In genomic region chr1:204971700-204972336, GRCh38 we compare ENCODE assay signal across 10 cellular contexts.
A peak's percentile ranks its signal among the peaks of the same experiment; 100 is the strongest.
DNase-seq lines count a peak whose midpoint lies in the region; ATAC-seq and TF ChIP-seq lines count a peak whose summit lies in the region.
"Had no signal": no experiment of that assay in that cellular context is flagged by ENCODE, and none has a peak within 500 bp of the region (broad histone marks: within the 10 kb centered on the region; RNA-seq: fewer than 3 reads in every experiment).

No MANE protein-coding gene starts in this region.

- in situ Hi-C loops in G401 (cut with HindIII; ENCODE audit: low sequenced_read_pairs) = no loop called here

- ATAC-seq in activated CD8-positive, alpha-beta memory T cell treated with anti-CD3 and anti-CD28 coated beads, Interleukin-2, amount 10 ng/mL, durations not matched to agents 7 days and 5 days = peak; percentile 37

- no peak for DNase-seq in activated CD8-positive, alpha-beta memory T cell treated with anti-CD3 and anti-CD28 coated beads, Interleukin-2, amount 10 ng/mL, durations not matched to agents 7 days and 5 days
- no peak for DNase-seq in activated CD8-positive, alpha-beta memory T cell treated with anti-CD3 and anti-CD28 coated beads for 24 hours
- DNase-seq in RPMI7951 (ENCODE audit: low read depth) (peak; percentile 66), fibroblast of mammary gland (ENCODE audit: low read depth) (peak; percentile 78), stromal cell of bone marrow (ENCODE audit: low read depth) (peak; percentile 54), mesothelial cell of epicardium (ENCODE audit: low spot score in 2 of 2, unreplicated experiment in 2 of 2) (no peak), G401 (ENCODE audit: low spot score) (no peak), NCI-H2171 treated with DMSO at 0.1 percent for 48 hours (lab: John Stamatoyannopoulos, UW) (no peak)
- DNase-seq: heart right ventricle, NCI-H1092 had no signal

- H3K36me3 Mint-ChIP-seq in activated CD8-positive, alpha-beta memory T cell treated with anti-CD3 and anti-CD28 coated beads, Interleukin-2, amount 10 ng/mL, durations not matched to agents 7 days and 5 days = no peaks in the 10 kb centered on the region
- no peaks in the 10 kb centered on the region for H3K36me3 Mint-ChIP-seq in mesothelial cell of epicardium

- TF ChIP-seq CTCF in fibroblast of mammary gland (conservative IDR thresholded peaks at IDR 0.05; ENCODE audit: control insufficient read depth, insufficient read depth, low read depth, low read length) (no peak), mesothelial cell of epicardium (IDR thresholded peaks at IDR 0.05; ENCODE audit: unreplicated experiment) (no peak)

- no peak overlapping the region for H3K4me3 ChIP-seq in fibroblast of mammary gland (ENCODE audit: control insufficient read depth, low read depth, low read length)
- H3K4me3 ChIP-seq: heart right ventricle had no signal

- no peak overlapping the region for H3K27ac Mint-ChIP-seq in activated CD8-positive, alpha-beta memory T cell treated with anti-CD3 and anti-CD28 coated beads, Interleukin-2, amount 10 ng/mL, durations not matched to agents 7 days and 5 days
- H3K27ac Mint-ChIP-seq in mesothelial cell of epicardium = no peak overlapping the region

- CTCF ChIA-PET in activated CD8-positive, alpha-beta memory T cell treated with anti-CD3 and anti-CD28 coated beads, Interleukin-2, amount 10 ng/mL, durations not matched to agents 7 days and 5 days (lab: Charles Lee) = interaction anchor here (0.6 to 4.7 kb wide), 7 partner anchors 11 to 284 kb away, joined by 3 to 28 read pairs (median 3); no protein-coding TSS in a partner anchor

- no peak overlapping the region for H3K4me3 Mint-ChIP-seq in activated CD8-positive, alpha-beta memory T cell treated with anti-CD3 and anti-CD28 coated beads, Interleukin-2, amount 10 ng/mL, durations not matched to agents 7 days and 5 days
- H3K4me3 Mint-ChIP-seq in mesothelial cell of epicardium = no peak overlapping the region

- H3K9me3 Mint-ChIP-seq in activated CD8-positive, alpha-beta memory T cell treated with anti-CD3 and anti-CD28 coated beads, Interleukin-2, amount 10 ng/mL, durations not matched to agents 7 days and 5 days (ENCODE audit: low read depth) = no peaks in the 10 kb centered on the region
- H3K9me3 Mint-ChIP-seq in mesothelial cell of epicardium = no peaks in the 10 kb centered on the region

- H3K27me3 Mint-ChIP-seq in activated CD8-positive, alpha-beta memory T cell treated with anti-CD3 and anti-CD28 coated beads, Interleukin-2, amount 10 ng/mL, durations not matched to agents 7 days and 5 days = peaks cover 35% of the 10 kb centered on the region
- H3K27me3 Mint-ChIP-seq in mesothelial cell of epicardium (ENCODE audit: low read depth) = peaks cover 63% of the 10 kb centered on the region

- peaks cover 20% of the 10 kb centered on the region for H3K4me1 Mint-ChIP-seq in activated CD8-positive, alpha-beta memory T cell treated with anti-CD3 and anti-CD28 coated beads, Interleukin-2, amount 10 ng/mL, durations not matched to agents 7 days and 5 days
- H3K4me1 Mint-ChIP-seq in mesothelial cell of epicardium = no peaks in the 10 kb centered on the region

Comparison
In these comparisons a context has a peak if more than half of its experiments do, and no peak if none do; other contexts are left out.
1. DNase-seq: peak in RPMI7951 (single experiment), fibroblast of mammary gland (single experiment) and stromal cell of bone marrow (single experiment); none in activated CD8-positive, alpha-beta memory T cell treated with anti-CD3 and anti-CD28 coated beads, Interleukin-2, amount 10 ng/mL, durations not matched to agents 7 days and 5 days (single experiment), activated CD8-positive, alpha-beta memory T cell treated with anti-CD3 and anti-CD28 coated beads for 24 hours (single experiment), mesothelial cell of epicardium (0 of 2), G401 (single experiment) and NCI-H2171 treated with DMSO at 0.1 percent for 48 hours (single experiment).